In genomic region chr17:41800601-41801373, GRCh38 we compare ENCODE assay signal across 9 cellular contexts. TPM values are rescaled to one million over a fixed set of nuclear protein-coding genes. Genes with fewer than 3 reads are reported as not detected.
DNase-seq lines count a peak whose midpoint lies in the region; ATAC-seq lines count a peak whose summit lies in the region.
"Had no signal": no experiment of that assay in that cellular context is flagged by ENCODE, and none has a peak within 500 bp of the region (broad histone marks: within the 10 kb centered on the region; RNA-seq: fewer than 3 reads in every experiment).

No MANE protein-coding gene starts in this region.

- no peak overlapping the region for H3K27ac Mint-ChIP-seq in naive thymus-derived CD8-positive, alpha-beta T cell
- H3K27ac Mint-ChIP-seq in natural killer cell treated with Interleukin-12 subunit alpha and Interleukin-12 subunit beta and Interleukin-15 and Interleukin-18, amount 100 ng/mL, for 72 hours: no peak overlapping the region

- ATAC-seq in naive thymus-derived CD8-positive, alpha-beta T cell: peak; percentile 33 to 35
- no peak for ATAC-seq in natural killer cell treated with Interleukin-12 subunit alpha and Interleukin-12 subunit beta and Interleukin-15 and Interleukin-18, amount 100 ng/mL, for 72 hours

- no peaks in the 10 kb centered on the region for H3K9me3 Mint-ChIP-seq in naive thymus-derived CD8-positive, alpha-beta T cell
- H3K9me3 Mint-ChIP-seq in natural killer cell treated with Interleukin-12 subunit alpha and Interleukin-12 subunit beta and Interleukin-15 and Interleukin-18, amount 100 ng/mL, for 72 hours: no peaks in the 10 kb centered on the region

- DNase-seq in DMS153 (lab: John Stamatoyannopoulos, UW) (peak; percentile 53), NCI-H510A (lab: John Stamatoyannopoulos, UW) (peak; percentile 90), epithelial cell of prostate (ENCODE audit: low read depth, low spot score) (peak; percentile 99), head of caudate nucleus (no peak), NCI-H82 (lab: John Stamatoyannopoulos, UW) (no peak)
- DNase-seq in naive thymus-derived CD8-positive, alpha-beta T cell: peak in 1 of 10 donors; percentile 29
- DNase-seq in activated T-cell treated with anti-CD3 and anti-CD28 coated beads, Interleukin-2, amount 50 U/mL, for 48 hours: no peak
- DNase-seq in natural killer cell treated with Interleukin-12 subunit alpha and Interleukin-12 subunit beta and Interleukin-15 and Interleukin-18, amount 100 ng/mL, for 72 hours (ENCODE audit: low spot score): no peak

- intact Hi-C loops in head of caudate nucleus (cut with DNase I): loop anchor here (1.0 kb wide), 1 partner anchor 62 kb away; no protein-coding TSS in a partner anchor

- POLR2A ChIA-PET in naive thymus-derived CD8-positive, alpha-beta T cell (lab: Charles Lee): interaction anchor here (1.4 to 2.3 kb wide), 2 partner anchors 10 to 64 kb away, joined by 4 to 9 read pairs; partner anchors contain the start of gene P3H4

- peaks cover 3 to 9% (median 8%) of the 10 kb centered on the region in 4 donors for H3K4me1 Mint-ChIP-seq in naive thymus-derived CD8-positive, alpha-beta T cell
- peaks cover 4 to 5% of the 10 kb centered on the region in 2 donors for H3K4me1 Mint-ChIP-seq in natural killer cell treated with Interleukin-12 subunit alpha and Interleukin-12 subunit beta and Interleukin-15 and Interleukin-18, amount 100 ng/mL, for 72 hours (ENCODE audit: low read depth in 2 of 2)

- H3K36me3 Mint-ChIP-seq in naive thymus-derived CD8-positive, alpha-beta T cell: no peaks in the 10 kb centered on the region
- H3K36me3 Mint-ChIP-seq in natural killer cell treated with Interleukin-12 subunit alpha and Interleukin-12 subunit beta and Interleukin-15 and Interleukin-18, amount 100 ng/mL, for 72 hours: no peaks in the 10 kb centered on the region

- peak overlapping the region; percentile 99 for H3K27ac ChIP-seq in epithelial cell of prostate

- H3K4me3 Mint-ChIP-seq in naive thymus-derived CD8-positive, alpha-beta T cell: peak overlapping the region in 1 of 10 donors; percentile 36
- H3K4me3 Mint-ChIP-seq in natural killer cell treated with Interleukin-12 subunit alpha and Interleukin-12 subunit beta and Interleukin-15 and Interleukin-18, amount 100 ng/mL, for 72 hours: no peak overlapping the region

- no peaks in the 10 kb centered on the region for H3K27me3 Mint-ChIP-seq in naive thymus-derived CD8-positive, alpha-beta T cell
- H3K27me3 Mint-ChIP-seq in natural killer cell treated with Interleukin-12 subunit alpha and Interleukin-12 subunit beta and Interleukin-15 and Interleukin-18, amount 100 ng/mL, for 72 hours: no peaks in the 10 kb centered on the region

RNA-seq across cellular contexts. Expression of gene P3H4, which starts 11.0 kb away (rescaled TPM):
- total RNA-seq in naive thymus-derived CD8-positive, alpha-beta T cell: 1 to 10 TPM; 4.4 to 6.0 TPM
- polyA plus RNA-seq in naive thymus-derived CD8-positive, alpha-beta T cell: 1 to 10 TPM; 4.0 to 6.2 (median 5.8) TPM
- total RNA-seq in natural killer cell treated with Interleukin-12 subunit alpha and Interleukin-12 subunit beta and Interleukin-15 and Interleukin-18, amount 100 ng/mL, for 72 hours: 1 to 10 TPM; 1.8 to 5.2 TPM

RNA-seq across cellular contexts. Expression of gene FKBP10, which starts 12.0 kb away (rescaled TPM):
- not detected for total RNA-seq in naive thymus-derived CD8-positive, alpha-beta T cell
- not detected for polyA plus RNA-seq in naive thymus-derived CD8-positive, alpha-beta T cell
- total RNA-seq in natural killer cell treated with Interleukin-12 subunit alpha and Interleukin-12 subunit beta and Interleukin-15 and Interleukin-18, amount 100 ng/mL, for 72 hours: under 1 TPM; 0.64 to 0.74 TPM

RNA-seq across cellular contexts. Expression of gene JUP, which starts 14.3 kb away (rescaled TPM):
- total RNA-seq in naive thymus-derived CD8-positive, alpha-beta T cell: 1 to 10 TPM; 4.0 to 4.7 TPM
- polyA plus RNA-seq in naive thymus-derived CD8-positive, alpha-beta T cell: under 1 TPM; 0.14 to 0.55 (median 0.30) TPM
- 1 to 10 TPM in 1 of 2 donors, under 1 TPM in 1; 0.14 to 1.0 TPM for total RNA-seq in natural killer cell treated with Interleukin-12 subunit alpha and Interleukin-12 subunit beta and Interleukin-15 and Interleukin-18, amount 100 ng/mL, for 72 hours

RNA-seq across cellular contexts. Expression of gene NT5C3B, which starts 35.2 kb away (rescaled TPM):
- 10 to 100 TPM; 51.3 to 54.0 TPM for total RNA-seq in naive thymus-derived CD8-positive, alpha-beta T cell
- 10 to 100 TPM; 38.4 to 64.7 (median 41.5) TPM for polyA plus RNA-seq in naive thymus-derived CD8-positive, alpha-beta T cell
- 10 to 100 TPM; 18.8 to 49.4 TPM for total RNA-seq in natural killer cell treated with Interleukin-12 subunit alpha and Interleukin-12 subunit beta and Interleukin-15 and Interleukin-18, amount 100 ng/mL, for 72 hours

RNA-seq across cellular contexts. Expression of gene KLHL10, which starts 36.8 kb away (rescaled TPM):
- total RNA-seq in naive thymus-derived CD8-positive, alpha-beta T cell: not detected
- under 1 TPM in 1 of 3 donors, not detected in 2; 0.09 TPM for polyA plus RNA-seq in naive thymus-derived CD8-positive, alpha-beta T cell
- not detected for total RNA-seq in natural killer cell treated with Interleukin-12 subunit alpha and Interleukin-12 subunit beta and Interleukin-15 and Interleukin-18, amount 100 ng/mL, for 72 hours
- total RNA-seq: mononuclear cell had no signal

Comparison
In these comparisons a context has a peak if more than half of its experiments do, and no peak if none do; other contexts are left out.
1. DNase-seq: peak in DMS153 (single experiment), NCI-H510A (single experiment) and epithelial cell of prostate (single experiment); none in head of caudate nucleus (0 of 42), NCI-H82 (single experiment), activated T-cell treated with anti-CD3 and anti-CD28 coated beads, Interleukin-2, amount 50 U/mL, for 48 hours (0 of 2) and natural killer cell treated with Interleukin-12 subunit alpha and Interleukin-12 subunit beta and Interleukin-15 and Interleukin-18, amount 100 ng/mL, for 72 hours (single experiment).
2. ATAC-seq: peak in naive thymus-derived CD8-positive, alpha-beta T cell (2 of 2); none in natural killer cell treated with Interleukin-12 subunit alpha and Interleukin-12 subunit beta and Interleukin-15 and Interleukin-18, amount 100 ng/mL, for 72 hours (0 of 2).